Comparison of ENCODE assay signal across 15 cellular contexts in the genomic region with DNA sequence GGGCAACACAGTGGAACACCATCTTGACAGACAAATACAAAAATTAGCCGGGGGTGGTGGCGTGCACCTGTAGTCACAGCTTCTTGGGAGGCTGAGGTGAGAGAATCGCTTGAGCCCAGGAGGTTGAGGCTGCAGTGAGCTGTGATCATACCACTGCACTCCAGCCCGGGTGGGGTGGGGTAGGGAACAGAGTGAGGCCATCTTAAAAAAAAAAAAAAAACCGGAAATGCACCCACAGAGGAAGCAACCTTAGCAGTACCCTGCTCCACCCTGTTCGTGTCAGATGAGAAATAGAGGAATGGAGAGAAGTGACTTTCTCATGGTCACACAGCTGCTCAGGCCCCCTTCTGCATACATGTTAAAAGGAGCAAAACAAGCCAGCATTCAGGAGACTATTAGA. TPM values are rescaled to one million over a fixed set of nuclear protein-coding genes. Genes with fewer than 3 reads are reported as not detected.
DNase-seq lines count a peak whose midpoint lies in the region; ATAC-seq, FAIRE-seq and TF ChIP-seq lines count a peak whose summit lies in the region.
"Had no signal": no experiment of that assay in that cellular context is flagged by ENCODE, and none has a peak within 500 bp of the region (broad histone marks: within the 10 kb centered on the region; RNA-seq: fewer than 3 reads in every experiment).

No MANE protein-coding gene starts in this region.

- no peak overlapping the region for H3K4me3 ChIP-seq in OCI-LY7 (ENCODE audit: low read depth, low read length, poor library complexity, severe bottlenecking)
- H3K4me3 ChIP-seq in pancreas = no peak overlapping the region
- H3K4me3 ChIP-seq: GM23248 had no signal

- no peak for FAIRE-seq in pancreas (lab: Jason Lieb, UNC)
- FAIRE-seq: D721Med, HepG2 had no signal

- H3K9me2 ChIP-seq in OCI-LY7 (ENCODE audit: insufficient read depth, low read length) = no peaks in the 10 kb centered on the region

- BruUV-seq in OCI-LY7 (replicated peaks; lab: Mats Ljungman, UMichigan) = no TSS peak

- no peaks in the 10 kb centered on the region for H3K79me2 ChIP-seq in OCI-LY7 (ENCODE audit: insufficient read depth, low read depth, low read length)

- H3K9me3 ChIP-seq in OCI-LY7 (ENCODE audit: low read length) (no peaks in the 10 kb centered on the region), pancreas (no peaks in the 10 kb centered on the region)

- H4K20me1 ChIP-seq in OCI-LY7 (ENCODE audit: insufficient read depth, low read length) = no peaks in the 10 kb centered on the region

- H3K27ac ChIP-seq in OCI-LY7 (ENCODE audit: low read depth, low read length, poor library complexity, severe bottlenecking) = no peak overlapping the region
- H3K27ac ChIP-seq in pancreas = no peak overlapping the region
- H3K27ac ChIP-seq: GM23248 had no signal

- POLR2A ChIA-PET in activated CD4-positive, alpha-beta T cell treated with anti-CD3 and anti-CD28 coated beads, Interleukin-2, amount 10 ng/mL, durations not matched to agents 7 days and 5 days (lab: Charles Lee) = no interaction called here
- POLR2A ChIA-PET in OCI-LY7 (lab: Charles Lee) = interaction anchor here (0.5 kb wide), 1 partner anchor 19 kb away, joined by 4 read pairs; no protein-coding TSS in a partner anchor

- H3K36me3 ChIP-seq in OCI-LY7 (ENCODE audit: insufficient read depth, low read length) (peaks cover 97% of the 10 kb centered on the region), pancreas (no peaks in the 10 kb centered on the region)

- peak; percentile 62 for DNase-seq in activated CD4-positive, alpha-beta T cell treated with anti-CD3 and anti-CD28 coated beads, Interleukin-2, amount 10 ng/mL, durations not matched to agents 7 days and 5 days
- DNase-seq in activated CD4-positive, alpha-beta T cell treated with anti-CD3 and anti-CD28 coated beads, Interleukin-2, amount 50 U/mL, for 48 hours = no peak
- peak; percentile 38 for DNase-seq in OCI-LY7 (ENCODE audit: low spot score)
- DNase-seq in activated T-helper 1 cell treated with anti-CD3 and anti-CD28 coated beads, Interleukin-12 subunit alpha, Interleukin-12 subunit beta, Interleukin-2, Interleukin-4 antibody, amounts not matched to agents 30 ng/mL and 10 ng/mL and 1 ng/mL, durations not matched to agents 14 hours and 24 hours and 36 hours (ENCODE audit: low spot score) = no peak
- DNase-seq in progenitor cell of endocrine pancreas (ENCODE audit: low spot score, unreplicated experiment) = no peak
- no peak for DNase-seq in CD14-positive monocyte (ENCODE audit: low spot score)
- no peak for DNase-seq in stimulated activated CD4-positive, alpha-beta T cell treated with anti-CD3 and anti-CD28 coated beads, Interleukin-2, amount 100 ng/mL, for 24 hours
- DNase-seq in pancreas = no peak
- DNase-seq: cerebellar nuclear complex, GM23248, mesendoderm, NCI-H1092, SIG-M5 had no signal

- peaks cover 93% of the 10 kb centered on the region for H3K36me3 Mint-ChIP-seq in activated CD4-positive, alpha-beta T cell treated with anti-CD3 and anti-CD28 coated beads, Interleukin-2, amount 10 ng/mL, durations not matched to agents 7 days and 5 days (ENCODE audit: low read depth)
- H3K36me3 Mint-ChIP-seq in activated T-helper 1 cell treated with anti-CD3 and anti-CD28 coated beads, Interleukin-12 subunit alpha, Interleukin-12 subunit beta, Interleukin-2, Interleukin-4 antibody, amounts not matched to agents 30 ng/mL and 10 ng/mL and 1 ng/mL, durations not matched to agents 14 hours and 24 hours and 36 hours (ENCODE audit: low read depth) = peaks cover 51% of the 10 kb centered on the region
- H3K36me3 Mint-ChIP-seq in progenitor cell of endocrine pancreas (ENCODE audit: insufficient read depth) (peaks cover 3% of the 10 kb centered on the region), CD14-positive monocyte (peaks cover 49 to 63% of the 10 kb centered on the region in 2 donors)

- 78 to 86% methylated on average over 6 of the region's 6 CpGs for WGBS in pancreas, 2 donors

- no peak for ATAC-seq in pancreas
- ATAC-seq: HepG2 had no signal

- CTCF ChIA-PET in activated CD4-positive, alpha-beta T cell treated with anti-CD3 and anti-CD28 coated beads, Interleukin-2, amount 10 ng/mL, durations not matched to agents 7 days and 5 days (lab: Charles Lee) = interaction anchor here (0.5 to 1.4 kb wide), 5 partner anchors 13 to 436 kb away, joined by 3 to 6 read pairs (median 3); no protein-coding TSS in a partner anchor
- CTCF ChIA-PET in OCI-LY7 (lab: Charles Lee; ENCODE audit: unreplicated experiment) = interaction anchor here (2.2 kb wide), 1 partner anchor 53 kb away, joined by 6 read pairs; no protein-coding TSS in a partner anchor

- H3K27me3 Mint-ChIP-seq in activated CD4-positive, alpha-beta T cell treated with anti-CD3 and anti-CD28 coated beads, Interleukin-2, amount 10 ng/mL, durations not matched to agents 7 days and 5 days = no peaks in the 10 kb centered on the region
- H3K27me3 Mint-ChIP-seq in activated T-helper 1 cell treated with anti-CD3 and anti-CD28 coated beads, Interleukin-12 subunit alpha, Interleukin-12 subunit beta, Interleukin-2, Interleukin-4 antibody, amounts not matched to agents 30 ng/mL and 10 ng/mL and 1 ng/mL, durations not matched to agents 14 hours and 24 hours and 36 hours (ENCODE audit: insufficient read depth) = no peaks in the 10 kb centered on the region
- H3K27me3 Mint-ChIP-seq in progenitor cell of endocrine pancreas (no peaks in the 10 kb centered on the region), CD14-positive monocyte (ENCODE audit: low read depth in 3 of 3) (peaks cover 0 to 1% (median 0%) of the 10 kb centered on the region in 3 donors)

- peaks cover 78% of the 10 kb centered on the region for H3K4me1 Mint-ChIP-seq in activated CD4-positive, alpha-beta T cell treated with anti-CD3 and anti-CD28 coated beads, Interleukin-2, amount 10 ng/mL, durations not matched to agents 7 days and 5 days
- H3K4me1 Mint-ChIP-seq in activated T-helper 1 cell treated with anti-CD3 and anti-CD28 coated beads, Interleukin-12 subunit alpha, Interleukin-12 subunit beta, Interleukin-2, Interleukin-4 antibody, amounts not matched to agents 30 ng/mL and 10 ng/mL and 1 ng/mL, durations not matched to agents 14 hours and 24 hours and 36 hours (ENCODE audit: low read depth) = peaks cover 66% of the 10 kb centered on the region
- H3K4me1 Mint-ChIP-seq in progenitor cell of endocrine pancreas (ENCODE audit: low read depth) (no peaks in the 10 kb centered on the region), CD14-positive monocyte (peaks cover 11% of the 10 kb centered on the region)

- TF ChIP-seq CTCF in OCI-LY7 (conservative IDR thresholded peaks at IDR 0.05; ENCODE audit: low read length) (no peak), progenitor cell of endocrine pancreas (IDR thresholded peaks at IDR 0.05; ENCODE audit: unreplicated experiment) (no peak), CD14-positive monocyte (IDR thresholded peaks at IDR 0.05) (no peak), pancreas (IDR thresholded peaks at IDR 0.05) (no peak)

- H3K27ac Mint-ChIP-seq in activated CD4-positive, alpha-beta T cell treated with anti-CD3 and anti-CD28 coated beads, Interleukin-2, amount 10 ng/mL, durations not matched to agents 7 days and 5 days = peak overlapping the region; percentile 96
- H3K27ac Mint-ChIP-seq in activated T-helper 1 cell treated with anti-CD3 and anti-CD28 coated beads, Interleukin-12 subunit alpha, Interleukin-12 subunit beta, Interleukin-2, Interleukin-4 antibody, amounts not matched to agents 30 ng/mL and 10 ng/mL and 1 ng/mL, durations not matched to agents 14 hours and 24 hours and 36 hours = peak overlapping the region; percentile 88
- H3K27ac Mint-ChIP-seq in progenitor cell of endocrine pancreas (peak overlapping the region; percentile 8), CD14-positive monocyte (peak overlapping the region in 2 of 7 donors; percentile 62 to 68)

- H3K4me2 ChIP-seq in OCI-LY7 (ENCODE audit: low read length) = no peak overlapping the region

- peak overlapping the region; percentile 76 for H3K4me3 Mint-ChIP-seq in activated CD4-positive, alpha-beta T cell treated with anti-CD3 and anti-CD28 coated beads, Interleukin-2, amount 10 ng/mL, durations not matched to agents 7 days and 5 days
- H3K4me3 Mint-ChIP-seq in activated T-helper 1 cell treated with anti-CD3 and anti-CD28 coated beads, Interleukin-12 subunit alpha, Interleukin-12 subunit beta, Interleukin-2, Interleukin-4 antibody, amounts not matched to agents 30 ng/mL and 10 ng/mL and 1 ng/mL, durations not matched to agents 14 hours and 24 hours and 36 hours = peak overlapping the region; percentile 42
- H3K4me3 Mint-ChIP-seq in progenitor cell of endocrine pancreas (ENCODE audit: low read depth) = no peak overlapping the region
- peak overlapping the region in 1 of 2 donors; percentile 30 for H3K4me3 Mint-ChIP-seq in CD14-positive monocyte

- H3K9me3 Mint-ChIP-seq in activated CD4-positive, alpha-beta T cell treated with anti-CD3 and anti-CD28 coated beads, Interleukin-2, amount 10 ng/mL, durations not matched to agents 7 days and 5 days = peaks cover 4% of the 10 kb centered on the region
- no peaks in the 10 kb centered on the region for H3K9me3 Mint-ChIP-seq in activated T-helper 1 cell treated with anti-CD3 and anti-CD28 coated beads, Interleukin-12 subunit alpha, Interleukin-12 subunit beta, Interleukin-2, Interleukin-4 antibody, amounts not matched to agents 30 ng/mL and 10 ng/mL and 1 ng/mL, durations not matched to agents 14 hours and 24 hours and 36 hours
- no peaks in the 10 kb centered on the region for H3K9me3 Mint-ChIP-seq in progenitor cell of endocrine pancreas (ENCODE audit: low read depth)
- peaks cover 0 to 2% (median 0%) of the 10 kb centered on the region in 7 donors for H3K9me3 Mint-ChIP-seq in CD14-positive monocyte

- H2AFZ ChIP-seq in OCI-LY7 (ENCODE audit: low read length) = no peak overlapping the region
- H2AFZ ChIP-seq: GM23248 had no signal

- intact Hi-C loops in OCI-LY7 (cut with micrococcal nuclease; ENCODE audit: unreplicated experiment) = no loop called here
- intact Hi-C loops in activated T-helper 1 cell treated with anti-CD3 and anti-CD28 coated beads, Interleukin-12 subunit alpha, Interleukin-12 subunit beta, Interleukin-2, Interleukin-4 antibody, amounts not matched to agents 30 ng/mL and 10 ng/mL and 1 ng/mL, durations not matched to agents 14 hours and 24 hours and 36 hours (cut with micrococcal nuclease) = loop anchor here (1.0 to 2.0 kb wide), 2 partner anchors 16 to 53 kb away; no protein-coding TSS in a partner anchor
- intact Hi-C loops in CD14-positive monocyte (cut with micrococcal nuclease) = no loop called here
- intact Hi-C loops in pancreas (cut with DNase I) = no loop called here

- no peaks in the 10 kb centered on the region for H3K27me3 ChIP-seq in pancreas

- peaks cover 6% of the 10 kb centered on the region for H3K4me1 ChIP-seq in OCI-LY7 (ENCODE audit: insufficient read depth, low read length, poor library complexity, severe bottlenecking)
- H3K4me1 ChIP-seq in pancreas = no peaks in the 10 kb centered on the region

RNA-seq across cellular contexts. Expression of a gene that starts 40.8 kb away (rescaled TPM):
- 100 to 1,000 TPM; 452 to 606 TPM for total RNA-seq in activated CD4-positive, alpha-beta T cell treated with anti-CD3 and anti-CD28 coated beads, Interleukin-2, amount 10 ng/mL, durations not matched to agents 7 days and 5 days
- 221 and 258 TPM in 2 replicates for total RNA-seq in OCI-LY7 (2014; rRNA removed; shearing (Covaris generic))
- total RNA-seq in OCI-LY7 (2022) = 419 and 461 TPM in 2 replicates
- 173 and 175 TPM in 2 replicates for total RNA-seq in activated T-helper 1 cell treated with anti-CD3 and anti-CD28 coated beads, Interleukin-12 subunit alpha, Interleukin-12 subunit beta, Interleukin-2, Interleukin-4 antibody, amounts not matched to agents 30 ng/mL and 10 ng/mL and 1 ng/mL, durations not matched to agents 14 hours and 24 hours and 36 hours
- total RNA-seq in progenitor cell of endocrine pancreas = 85.1 and 88.5 TPM in 2 replicates
- polyA plus RNA-seq in CD14-positive monocyte = 10 to 100 TPM; 33.6 to 45.6 TPM
- total RNA-seq in pancreas = 10 to 100 TPM in 4 of 6 donors, 1 to 10 TPM in 2; 7.6 to 17.8 (median 10.2) TPM
- 10 to 100 TPM; 14.4 to 19.6 TPM for polyA plus RNA-seq in pancreas

Comparison
In these comparisons a context has a peak if more than half of its experiments do, and no peak if none do; other contexts are left out.
1. DNase-seq: peak in activated CD4-positive, alpha-beta T cell treated with anti-CD3 and anti-CD28 coated beads, Interleukin-2, amount 10 ng/mL, durations not matched to agents 7 days and 5 days (single experiment) and OCI-LY7 (single experiment); none in activated CD4-positive, alpha-beta T cell treated with anti-CD3 and anti-CD28 coated beads, Interleukin-2, amount 50 U/mL, for 48 hours (0 of 2), activated T-helper 1 cell treated with anti-CD3 and anti-CD28 coated beads, Interleukin-12 subunit alpha, Interleukin-12 subunit beta, Interleukin-2, Interleukin-4 antibody, amounts not matched to agents 30 ng/mL and 10 ng/mL and 1 ng/mL, durations not matched to agents 14 hours and 24 hours and 36 hours (single experiment), progenitor cell of endocrine pancreas (single experiment), CD14-positive monocyte (single experiment), stimulated activated CD4-positive, alpha-beta T cell treated with anti-CD3 and anti-CD28 coated beads, Interleukin-2, amount 100 ng/mL, for 24 hours (0 of 2) and pancreas (0 of 6).